Comparison of ENCODE assay signal across 11 cellular contexts in the genomic region with DNA sequence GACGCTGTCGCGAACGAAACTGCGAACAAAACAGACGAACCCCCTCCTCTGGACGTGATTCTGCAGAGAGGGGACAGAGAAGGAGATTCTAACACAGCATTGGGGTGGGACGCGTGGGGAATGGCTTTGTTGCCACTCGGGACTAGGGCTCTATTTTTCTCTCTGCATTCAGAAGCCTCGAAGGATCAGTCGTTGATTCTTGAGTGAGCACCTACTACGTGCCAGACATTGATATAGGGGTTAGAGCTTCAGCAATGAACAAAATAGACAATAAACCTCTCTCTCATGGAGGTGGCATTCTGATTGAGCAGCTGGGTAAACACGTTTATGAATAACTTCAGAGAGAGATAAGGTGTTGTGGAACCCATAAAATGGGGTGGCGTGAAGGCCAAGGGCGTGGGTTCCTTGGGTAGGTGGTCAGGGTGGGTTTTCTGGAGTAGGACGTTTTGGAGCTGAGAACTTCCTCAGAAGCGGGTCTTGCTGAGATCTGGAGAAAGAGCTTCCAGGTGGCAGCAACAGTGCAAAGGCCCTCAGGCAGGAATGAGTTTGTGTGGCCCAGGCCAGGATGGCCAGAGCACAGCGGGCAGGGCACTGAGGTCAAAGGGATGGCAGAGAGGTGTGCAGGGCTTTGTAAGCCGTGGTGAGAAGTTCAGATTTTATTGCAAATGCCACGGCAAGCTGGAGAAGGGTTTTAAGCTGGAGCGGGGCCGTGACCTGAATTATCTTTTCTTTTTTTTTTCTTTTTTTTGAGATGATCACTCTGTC. TPM values are rescaled to one million over a fixed set of nuclear protein-coding genes. Genes with fewer than 3 reads are reported as not detected.
DNase-seq lines count a peak whose midpoint lies in the region; ATAC-seq and TF ChIP-seq lines count a peak whose summit lies in the region.
"Had no signal": no experiment of that assay in that cellular context is flagged by ENCODE, and none has a peak within 500 bp of the region (broad histone marks: within the 10 kb centered on the region; RNA-seq: fewer than 3 reads in every experiment).

No MANE protein-coding gene starts in this region.

- peaks cover 33% of the 10 kb centered on the region for H3K4me1 Mint-ChIP-seq in neural crest cell

- no peaks in the 10 kb centered on the region for H3K9me2 ChIP-seq in MM.1S (replicated peaks; ENCODE audit: insufficient read depth, low read length)

- H3F3A ChIP-seq in MM.1S (ENCODE audit: insufficient read depth, low read length) = no peaks in the 10 kb centered on the region

- H3K9me3 Mint-ChIP-seq in neural crest cell = no peaks in the 10 kb centered on the region

- peak overlapping the region; percentile 71 for H3K4me2 ChIP-seq in MM.1S (ENCODE audit: low read depth, low read length)

- peaks cover 2% of the 10 kb centered on the region for H3K36me3 Mint-ChIP-seq in neural crest cell (ENCODE audit: low read depth)

- peak overlapping the region; percentile 41; the same call in 1 of the 2 replicates for H3K9ac ChIP-seq in MM.1S (ENCODE audit: low read length)

- peaks cover 23% of the 10 kb centered on the region for H3K4me1 ChIP-seq in ACC112 (ENCODE audit: control insufficient read depth, insufficient read depth, low read length, unreplicated experiment)
- no peaks in the 10 kb centered on the region for H3K4me1 ChIP-seq in MM.1S (ENCODE audit: low read length)
- peaks cover 5 to 16% of the 10 kb centered on the region in 2 donors for H3K4me1 ChIP-seq in esophagus (ENCODE audit: control insufficient read depth in 2 of 2, insufficient read depth in 2 of 2, low read length in 1 of 2)

- H3K9me3 ChIP-seq in MM.1S (replicated peaks; ENCODE audit: insufficient read depth, low read length) = 0 out of 2 replicates have a peak, but pooled peaks cover 3% of the 10 kb centered on the region
- no peaks in the 10 kb centered on the region for H3K9me3 ChIP-seq in esophagus (ENCODE audit: control insufficient read depth in 2 of 2, insufficient read depth in 1 of 2, low read depth in 1 of 2, low read length in 1 of 2)

- H4K20me1 ChIP-seq in MM.1S (ENCODE audit: insufficient read depth, low read length) = no peaks in the 10 kb centered on the region

- peak overlapping the region; percentile 90 for H3K4me3 Mint-ChIP-seq in neural crest cell

- no peaks in the 10 kb centered on the region for H3K27me3 Mint-ChIP-seq in neural crest cell (ENCODE audit: low read depth)

- intact Hi-C loops in sciatic nerve (cut with DNase I) = no loop called here

- H3K4me3 ChIP-seq in ACC112 (ENCODE audit: low read depth, low read length) (peak overlapping the region; percentile 97), MM.1S (ENCODE audit: low read length) (peak overlapping the region; percentile 65), esophagus (ENCODE audit: low read depth in 1 of 2, low read length in 2 of 2) (peak overlapping the region; percentile 49 to 65)

- peak overlapping the region; percentile 97 for H2AFZ ChIP-seq in ACC112 (ENCODE audit: low read length, unreplicated experiment)
- H2AFZ ChIP-seq in MM.1S (ENCODE audit: low read length) = peak overlapping the region; percentile 68

- H3K79me2 ChIP-seq in ACC112 (ENCODE audit: control insufficient read depth, insufficient read depth, low read length, unreplicated experiment) (peaks cover 25% of the 10 kb centered on the region), MM.1S (ENCODE audit: low read length) (no peaks in the 10 kb centered on the region)

- H3K36me3 ChIP-seq in ACC112 (ENCODE audit: insufficient read depth, low read length) = 0 out of 2 replicates have a peak, but pooled peaks cover 5% of the 10 kb centered on the region
- H3K36me3 ChIP-seq in MM.1S (replicated peaks; ENCODE audit: insufficient read depth, low read length) = no peaks in the 10 kb centered on the region
- no peaks in the 10 kb centered on the region for H3K36me3 ChIP-seq in esophagus (ENCODE audit: control insufficient read depth in 2 of 2, insufficient read depth in 2 of 2, low read length in 1 of 2)

- 31 to 36% methylated on average over 23 of the region's 23 CpGs for WGBS in esophagus, 2 donors

- H3K27me3 ChIP-seq in ACC112 (ENCODE audit: insufficient read depth, low read length) (no peaks in the 10 kb centered on the region), MM.1S (replicated peaks; ENCODE audit: insufficient read depth, low read length) (no peaks in the 10 kb centered on the region; the same call in 1 of the 2 replicates), esophagus (ENCODE audit: control insufficient read depth in 1 of 2, insufficient read depth in 2 of 2, low read length in 2 of 2) (no peaks in the 10 kb centered on the region)

- ATAC-seq in sciatic nerve = no peak

- H3K27ac Mint-ChIP-seq in neural crest cell (ENCODE audit: unreplicated experiment) = peak overlapping the region; percentile 82

- no peak for TF ChIP-seq CTCF in MM.1S (IDR thresholded peaks at IDR 0.05; ENCODE audit: low read length)
- no peak for TF ChIP-seq CTCF in neural crest cell (conservative IDR thresholded peaks at IDR 0.05)

- H3K27ac ChIP-seq in ACC112 (ENCODE audit: low read depth, low read length) (peak overlapping the region; percentile 0; the same call in 1 of the 2 replicates), MM.1S (ENCODE audit: low read length) (no peak overlapping the region), esophagus (ENCODE audit: low read depth in 2 of 2, low read length in 1 of 2) (peak overlapping the region; percentile 60 to 81)

- DNase-seq in MM.1S (no peak), neural crest cell (ENCODE audit: low read depth, low spot score) (no peak), AG08396 (ENCODE audit: low spot score) (no peak), sciatic nerve (ENCODE audit: low spot score) (no peak), NCI-H1092 treated with DMSO at 0.1 percent for 48 hours (lab: John Stamatoyannopoulos, UW) (no peak), HuH-7 (ENCODE audit: low spot score) (no peak)
- DNase-seq: activated CD8-positive, alpha-beta memory T cell treated with anti-CD3 and anti-CD28 coated beads for 24 hours; GF-D8; NCI-H446 had no signal

RNA-seq across cellular contexts. Expression of a gene that starts 0.9 kb away (rescaled TPM):
- polyA plus RNA-seq in esophagus = 1 to 10 TPM; 2.6 to 5.4 TPM
- total RNA-seq in neural crest cell (11.3 and 12.7 TPM in 2 replicates), sciatic nerve (14.7 TPM)

RNA-seq across cellular contexts. Expression of a gene that starts 21.1 kb away (rescaled TPM):
- 1 to 10 TPM; 8.0 to 9.9 TPM for polyA plus RNA-seq in esophagus
- total RNA-seq in neural crest cell (19.5 and 19.8 TPM in 2 replicates), sciatic nerve (10.4 TPM)

RNA-seq across cellular contexts. Expression of a gene that starts 59.1 kb away (rescaled TPM):
- polyA plus RNA-seq in esophagus = under 1 TPM; 0.22 to 0.45 TPM
- total RNA-seq in neural crest cell (6.1 and 6.7 TPM in 2 replicates), sciatic nerve (21.0 TPM)
